In genomic region chr9:18255158-18255629, GRCh38 we compare ENCODE assay signal across 8 cellular contexts.
A peak's percentile ranks its signal among the peaks of the same experiment; 100 is the strongest.
DNase-seq lines count a peak whose midpoint lies in the region; ATAC-seq and TF ChIP-seq lines count a peak whose summit lies in the region.

No MANE protein-coding gene starts in this region.

- intact Hi-C loops in right lobe of liver (cut with DNase I): loop anchor here (10.0 kb wide), 2 partner anchors 190 to 540 kb away; no protein-coding TSS in a partner anchor

- no peaks in the 10 kb centered on the region for H3K36me3 ChIP-seq in BJ (ENCODE audit: control insufficient read depth, insufficient read depth, low read length)
- H3K36me3 ChIP-seq in right lobe of liver: no peaks in the 10 kb centered on the region

- H3K27ac ChIP-seq in coronary artery: no peak overlapping the region
- H3K27ac ChIP-seq in right lobe of liver: no peak overlapping the region

- CTCF ChIA-PET in BJ (lab: Yijun Ruan, JAX): interaction anchor here (0.6 to 6.1 kb wide), 44 partner anchors 8 to 929 kb away, joined by 3 to 85 read pairs (median 4); partner anchors contain the start of gene SAXO1

- no peak for TF ChIP-seq POLR2A in right lobe of liver (IDR thresholded peaks at IDR 0.05)

- WGBS in right lobe of liver (ENCODE audit: insufficient coverage, low coverage, low lambda C conversion rate, missing lambda C conversion rate): 0% methylated on average over 9 of the region's 9 CpGs

- H3K9me3 ChIP-seq in right lobe of liver: no peaks in the 10 kb centered on the region

- H3K27me3 ChIP-seq in BJ (ENCODE audit: control insufficient read depth, insufficient read depth, low read length) (no peaks in the 10 kb centered on the region), right lobe of liver (no peaks in the 10 kb centered on the region)

- DNase-seq in BJ (ENCODE audit: low read depth) (no peak), NCI-H226 (peak; percentile 49), coronary artery (ENCODE audit: low spot score) (no peak), right lobe of liver (peak; percentile 79 to 83 (median 81))
- DNase-seq in activated CD4-positive, alpha-beta T cell treated with anti-CD3 and anti-CD28 coated beads for 4 hours: peak; percentile 58 to 66
- peak; percentile 49 to 60 (median 50) for DNase-seq in stimulated activated CD4-positive, alpha-beta T cell treated with anti-CD3 and anti-CD28 coated beads, TNF-alpha, amount 100 ng/mL, for 24 hours (ENCODE audit: low read depth in 3 of 3)

- H3K4me3 ChIP-seq in BJ (ENCODE audit: low read depth, low read length) (no peak overlapping the region), coronary artery (no peak overlapping the region), right lobe of liver (no peak overlapping the region)

- ATAC-seq in GM19043 (IDR thresholded peaks at IDR 0.05; ENCODE audit: low read depth, unreplicated experiment) (peak; percentile 95), HG03196 (IDR thresholded peaks at IDR 0.05; ENCODE audit: unreplicated experiment) (peak; percentile 92), right lobe of liver (peak; percentile 90 to 95 (median 92))

- TF ChIP-seq CTCF in BJ (IDR thresholded peaks at IDR 0.05; ENCODE audit: insufficient read depth, low read depth, low read length): peak; percentile 83
- peak; percentile 86 for TF ChIP-seq CTCF in coronary artery (IDR thresholded peaks at IDR 0.05)
- TF ChIP-seq CTCF in right lobe of liver (IDR thresholded peaks at IDR 0.05): peak; percentile 83 to 95 (median 94)

- POLR2A ChIA-PET in BJ (lab: Charles Lee): no interaction called here

- no peaks in the 10 kb centered on the region for H3K4me1 ChIP-seq in right lobe of liver

Comparison
In these comparisons a context has a peak if more than half of its experiments do, and no peak if none do; other contexts are left out.
1. DNase-seq: peak in NCI-H226 (single experiment), activated CD4-positive, alpha-beta T cell treated with anti-CD3 and anti-CD28 coated beads for 4 hours (2 of 2), right lobe of liver (3 of 3) and stimulated activated CD4-positive, alpha-beta T cell treated with anti-CD3 and anti-CD28 coated beads, TNF-alpha, amount 100 ng/mL, for 24 hours (3 of 3); none in BJ (single experiment) and coronary artery (single experiment).
2. Peak in every context shown above with its lines, with median percentiles within 50 percentile points of each other: CTCF ChIP-seq and ATAC-seq.